Comparison of ENCODE assay signal across 8 cellular contexts in the genomic region with DNA sequence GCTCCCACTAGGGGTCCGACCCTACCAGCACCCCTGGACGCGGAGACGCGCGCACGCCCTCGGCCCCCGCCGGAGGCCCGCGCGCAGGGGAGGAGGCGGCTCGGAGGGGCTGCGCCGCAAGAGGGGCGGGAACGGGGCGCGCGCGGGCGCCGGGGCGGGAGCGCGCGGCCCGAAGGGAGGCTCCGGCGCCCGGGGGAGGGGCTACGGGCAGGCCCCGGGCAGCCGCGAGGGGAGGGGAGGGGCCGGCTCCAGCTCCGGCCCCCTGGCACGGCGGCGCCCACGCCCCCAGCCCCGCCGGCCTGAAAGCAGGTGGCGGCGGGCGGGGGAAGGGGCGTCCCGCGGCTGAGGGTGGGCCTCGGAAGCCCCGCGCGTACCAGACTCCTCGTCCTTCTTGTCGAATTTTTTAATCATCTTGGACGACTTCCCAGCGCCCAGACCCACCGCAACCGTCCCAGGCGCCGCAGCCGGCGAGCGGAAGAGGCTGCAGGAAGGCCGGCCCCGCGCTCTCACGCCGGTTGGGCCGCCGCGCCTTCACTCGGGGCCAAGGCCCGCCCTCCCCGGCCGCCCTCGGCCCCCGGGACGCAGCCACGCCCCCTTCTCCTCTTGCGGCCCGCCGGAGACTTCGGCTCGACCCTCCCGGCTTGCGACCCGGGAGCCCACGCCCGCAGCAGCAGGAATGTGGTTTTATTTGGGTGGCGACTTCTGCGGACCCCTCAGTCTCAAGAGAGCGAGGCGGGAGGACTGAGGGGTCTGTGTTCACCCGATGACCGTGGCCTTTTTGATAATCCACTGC. TPM values are rescaled to one million over a fixed set of nuclear protein-coding genes. Genes with fewer than 3 reads are reported as not detected.
DNase-seq lines count a peak whose midpoint lies in the region; ATAC-seq and TF ChIP-seq lines count a peak whose summit lies in the region.

A gene with protein sequence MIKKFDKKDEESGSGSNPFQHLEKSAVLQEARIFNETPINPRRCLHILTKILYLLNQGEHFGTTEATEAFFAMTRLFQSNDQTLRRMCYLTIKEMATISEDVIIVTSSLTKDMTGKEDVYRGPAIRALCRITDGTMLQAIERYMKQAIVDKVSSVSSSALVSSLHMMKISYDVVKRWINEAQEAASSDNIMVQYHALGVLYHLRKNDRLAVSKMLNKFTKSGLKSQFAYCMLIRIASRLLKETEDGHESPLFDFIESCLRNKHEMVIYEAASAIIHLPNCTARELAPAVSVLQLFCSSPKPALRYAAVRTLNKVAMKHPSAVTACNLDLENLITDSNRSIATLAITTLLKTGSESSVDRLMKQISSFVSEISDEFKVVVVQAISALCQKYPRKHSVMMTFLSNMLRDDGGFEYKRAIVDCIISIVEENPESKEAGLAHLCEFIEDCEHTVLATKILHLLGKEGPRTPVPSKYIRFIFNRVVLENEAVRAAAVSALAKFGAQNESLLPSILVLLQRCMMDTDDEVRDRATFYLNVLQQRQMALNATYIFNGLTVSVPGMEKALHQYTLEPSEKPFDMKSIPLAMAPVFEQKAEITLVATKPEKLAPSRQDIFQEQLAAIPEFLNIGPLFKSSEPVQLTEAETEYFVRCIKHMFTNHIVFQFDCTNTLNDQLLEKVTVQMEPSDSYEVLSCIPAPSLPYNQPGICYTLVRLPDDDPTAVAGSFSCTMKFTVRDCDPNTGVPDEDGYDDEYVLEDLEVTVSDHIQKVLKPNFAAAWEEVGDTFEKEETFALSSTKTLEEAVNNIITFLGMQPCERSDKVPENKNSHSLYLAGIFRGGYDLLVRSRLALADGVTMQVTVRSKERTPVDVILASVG (minus strand): TSS at position 491 of the 793 bp plus-strand sequence. CDS start 80 bp downstream, at position 411.

- no peaks in the 10 kb centered on the region for H3K9me3 Mint-ChIP-seq in activated B cell treated with CpG ODN at 0.5 μM for 24 hours

- H3K4me3 ChIP-seq in cardiac fibroblast (replicated peaks in 1 of 2; ENCODE audit: low read depth in 2 of 2, low read length in 2 of 2) (peak within 1 kb of the TSS; percentile 65 to 74), spleen (peak within 1 kb of the TSS; percentile 74 to 93 (median 87))

- CTCF ChIA-PET in activated B cell treated with CpG ODN at 0.5 μM for 24 hours (lab: Charles Lee): interaction anchor here (1.0 kb wide), 1 partner anchor 596 kb away, joined by 3 read pairs; no protein-coding TSS in a partner anchor

- H3K27me3 Mint-ChIP-seq in activated B cell treated with CpG ODN at 0.5 μM for 24 hours: peaks cover 2% of the 10 kb centered on the region

- H3K27ac Mint-ChIP-seq in activated B cell treated with CpG ODN at 0.5 μM for 24 hours: peak within 1 kb of the TSS; percentile 75

- H3K4me3 Mint-ChIP-seq in activated B cell treated with CpG ODN at 0.5 μM for 24 hours: peak within 1 kb of the TSS; percentile 89

- H3K9me3 ChIP-seq in spleen: no peaks in the 10 kb centered on the region

- no peak for TF ChIP-seq CTCF in activated B cell treated with CpG ODN at 0.5 μM for 24 hours (IDR thresholded peaks at IDR 0.05)
- TF ChIP-seq CTCF in cardiac fibroblast (IDR thresholded peaks at IDR 0.05; ENCODE audit: low read depth, low read length): peak; percentile 2
- TF ChIP-seq CTCF in spleen (IDR thresholded peaks at IDR 0.05 in 8 of 11, conservative IDR thresholded peaks at IDR 0.05 in 3 of 11): peak in 6 of 11 experiments; percentile 19 to 52 (median 28)

- H3K27ac ChIP-seq in spleen: peak within 1 kb of the TSS; percentile 49 to 94 (median 89)

- peaks cover 2 to 29% (median 19%) of the 10 kb centered on the region in 6 donors for H3K4me1 ChIP-seq in spleen

- no peak for TF ChIP-seq POLR2A in spleen (IDR thresholded peaks at IDR 0.05)

- H3K27me3 ChIP-seq in spleen (replicated peaks in 1 of 7): no peaks in the 10 kb centered on the region

- ATAC-seq in GM18870 (IDR thresholded peaks at IDR 0.05; ENCODE audit: unreplicated experiment) (peak; percentile 87), HG03103 (IDR thresholded peaks at IDR 0.05; ENCODE audit: low read depth, unreplicated experiment) (peak; percentile 90), activated B cell treated with CpG ODN at 0.5 μM for 24 hours (ENCODE audit: low read depth) (peak; percentile 93)

- intact Hi-C loops in activated B cell treated with CpG ODN at 0.5 μM for 24 hours (cut with micrococcal nuclease) (loop anchor here (1.0 to 5.0 kb wide), 7 partner anchors 66 to 716 kb away; a partner anchor contains a TSS), spleen (cut with DNase I; ENCODE audit: low total_unique reads) (no loop called here)

- peaks cover 0 to 22% (median 4%) of the 10 kb centered on the region in 6 donors for H3K36me3 ChIP-seq in spleen

- peaks cover 5% of the 10 kb centered on the region for H3K36me3 Mint-ChIP-seq in activated B cell treated with CpG ODN at 0.5 μM for 24 hours (ENCODE audit: low read depth)

- POLR2A ChIA-PET in activated B cell treated with CpG ODN at 0.5 μM for 24 hours (lab: Charles Lee): interaction anchor here (1.0 kb wide), 1 partner anchor 463 kb away, joined by 5 read pairs; a partner anchor contains a TSS

- DNase-seq in AG08395 (ENCODE audit: low spot score) (peak; percentile 98), NCI-H2171 treated with DMSO at 0.1 percent for 48 hours (lab: John Stamatoyannopoulos, UW) (peak; percentile 79), activated B cell treated with CpG ODN at 0.5 μM for 24 hours (peak; percentile 87), cardiac fibroblast (ENCODE audit: low read depth in 2 of 2) (peak; percentile 80 to 89), inferior parietal cortex (ENCODE audit: extremely low spot score) (peak; percentile 82), spleen (peak; percentile 96)

- 0 to 1% (median 0%) methylated on average over 15 to 98 of the region's 98 CpGs for WGBS in spleen, 5 donors

- H3K4me1 Mint-ChIP-seq in activated B cell treated with CpG ODN at 0.5 μM for 24 hours: peaks cover 11% of the 10 kb centered on the region

RNA-seq across cellular contexts. Expression of the gene that starts here (rescaled TPM):
- total RNA-seq in activated B cell treated with CpG ODN at 0.5 μM for 24 hours (15.3 and 15.4 TPM in 2 replicates), spleen (10 to 100 TPM; 13.1 to 25.1 (median 19.4) TPM)
- polyA plus RNA-seq in spleen: 1 to 10 TPM; 5.8 to 7.8 (median 7.0) TPM

Comparison
In these comparisons a context has a peak if more than half of its experiments do, and no peak if none do; other contexts are left out.
1. Peak in every context shown above with its lines: DNase-seq, ATAC-seq, H3K4me3 ChIP-seq and H3K27ac ChIP-seq.